10 cellular contexts compared by ENCODE assay signal in the genomic region with DNA sequence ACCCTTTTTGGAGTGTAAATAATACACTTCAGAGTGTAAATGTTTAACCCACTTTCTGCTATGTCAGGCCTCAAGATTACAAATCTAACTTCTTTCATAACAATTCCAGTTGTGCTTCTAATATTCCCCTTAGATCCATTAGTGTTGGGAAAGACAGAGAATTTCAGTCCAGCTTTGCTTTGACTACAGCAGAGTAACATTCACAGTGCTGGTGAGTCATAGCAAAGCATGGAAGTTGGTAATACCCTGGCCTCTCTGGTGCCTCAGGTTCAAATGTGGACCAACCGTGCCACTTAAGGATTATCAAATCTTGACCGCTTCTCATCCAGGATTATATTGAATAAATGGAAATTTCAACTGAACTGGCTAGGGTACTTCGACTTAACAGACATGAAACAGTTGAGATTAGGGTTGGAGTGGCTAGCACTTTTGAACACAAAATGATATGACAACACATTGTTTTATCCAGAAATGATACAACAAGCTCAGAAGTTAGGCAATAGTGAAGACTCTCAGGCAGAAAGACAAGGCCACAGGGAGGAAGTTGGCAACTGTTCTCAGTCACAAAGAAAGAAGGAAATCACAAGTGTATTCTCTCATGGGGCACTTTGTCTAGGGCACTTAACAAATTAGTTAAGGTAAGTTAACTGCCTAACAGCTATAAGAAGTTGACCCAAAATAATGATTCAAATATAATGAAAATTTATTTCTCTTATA. TPM values are rescaled to one million over a fixed set of nuclear protein-coding genes. Genes with fewer than 3 reads are reported as not detected.
DNase-seq lines count a peak whose midpoint lies in the region; ATAC-seq and TF ChIP-seq lines count a peak whose summit lies in the region.
"Had no signal": no experiment of that assay in that cellular context is flagged by ENCODE, and none has a peak within 500 bp of the region (broad histone marks: within the 10 kb centered on the region; RNA-seq: fewer than 3 reads in every experiment).

No MANE protein-coding gene starts in this region.

- DNase-seq in right cardiac atrium (no peak), right atrium auricular region (ENCODE audit: low spot score) (no peak), SKM-1 (lab: John Stamatoyannopoulos, UW; ENCODE audit: unreplicated experiment) (peak; percentile 61), glomerular visceral epithelial cell (ENCODE audit: extremely low spot score) (peak; percentile 60), aorta (no peak)
- no peak for DNase-seq in activated T-cell treated with anti-CD3 and anti-CD28 coated beads, Interleukin-2, amount 50 U/mL, for 1 hour
- DNase-seq: activated CD8-positive, alpha-beta memory T cell treated with anti-CD3 and anti-CD28 coated beads, Interleukin-2, amount 50 U/mL, for 4 hours had no signal

- H3K4me3 ChIP-seq in right cardiac atrium (ENCODE audit: low read length) (no peak overlapping the region), right atrium auricular region (no peak overlapping the region), aorta (ENCODE audit: low read length in 2 of 2) (no peak overlapping the region)
- H3K4me3 ChIP-seq: BLaER1 had no signal

- ATAC-seq in right cardiac atrium (peak; percentile 64 to 70), aorta (ENCODE audit: low FRiP score) (peak; percentile 85), HG02678 (IDR thresholded peaks at IDR 0.05; ENCODE audit: unreplicated experiment) (no peak), GM18519 (IDR thresholded peaks at IDR 0.05; ENCODE audit: low FRiP score, unreplicated experiment) (no peak)

- no peaks in the 10 kb centered on the region for H3K36me3 ChIP-seq in right atrium auricular region
- H3K36me3 ChIP-seq in aorta (ENCODE audit: control insufficient read depth in 1 of 2, insufficient read depth in 2 of 2, low read length in 1 of 2): no peaks in the 10 kb centered on the region
- H3K36me3 ChIP-seq: BLaER1 had no signal

- intact Hi-C loops in right cardiac atrium (cut with DNase I) (no loop called here), aorta (cut with DNase I) (loop anchor here in 1 of 2 donors (5.0 kb wide), 1 partner anchor 276 kb away; no protein-coding TSS in a partner anchor)

- H3K9me3 ChIP-seq in right cardiac atrium (ENCODE audit: control insufficient read depth, low read length): no peaks in the 10 kb centered on the region
- no peaks in the 10 kb centered on the region for H3K9me3 ChIP-seq in right atrium auricular region
- no peaks in the 10 kb centered on the region for H3K9me3 ChIP-seq in aorta (ENCODE audit: control insufficient read depth, low read length)
- H3K9me3 ChIP-seq: BLaER1 had no signal

- 85% methylated on average over 3 of the region's 3 CpGs for WGBS in right cardiac atrium
- WGBS in aorta, 2 donors: 88 to 90% methylated on average over 3 of the region's 3 CpGs

- no peaks in the 10 kb centered on the region for H3K4me1 ChIP-seq in right cardiac atrium (ENCODE audit: control insufficient read depth, insufficient read depth, low read length)
- no peaks in the 10 kb centered on the region for H3K4me1 ChIP-seq in right atrium auricular region
- H3K4me1 ChIP-seq in aorta (ENCODE audit: control insufficient read depth in 1 of 2, insufficient read depth in 2 of 2, low read length in 2 of 2): no peaks in the 10 kb centered on the region

- TF ChIP-seq CTCF in right atrium auricular region (IDR thresholded peaks at IDR 0.05): no peak

- H3K27me3 ChIP-seq in right cardiac atrium (ENCODE audit: control insufficient read depth, insufficient read depth) (no peaks in the 10 kb centered on the region), right atrium auricular region (no peaks in the 10 kb centered on the region), aorta (ENCODE audit: control insufficient read depth in 1 of 2, insufficient read depth in 2 of 2, low read length in 1 of 2) (no peaks in the 10 kb centered on the region)
- H3K27me3 ChIP-seq: BLaER1 had no signal

- H3K27ac ChIP-seq in right cardiac atrium (ENCODE audit: low read length) (no peak overlapping the region), right atrium auricular region (peak overlapping the region in 1 of 2 donors; percentile 32), aorta (ENCODE audit: low read depth in 1 of 2, low read length in 2 of 2) (no peak overlapping the region)
- H3K27ac ChIP-seq: BLaER1 had no signal

RNA-seq across cellular contexts. Expression of a gene that starts 24.4 kb away (rescaled TPM):
- total RNA-seq in right cardiac atrium (10 to 100 TPM; 16.5 to 21.2 (median 20.5) TPM), right atrium auricular region (10 to 100 TPM; 15.7 to 18.6 TPM), aorta (10 to 100 TPM; 25.3 to 33.6 TPM)
- polyA plus RNA-seq in right cardiac atrium (8.7 TPM), aorta (10 to 100 TPM in 1 of 2 donors, 1 to 10 TPM in 1; 9.3 to 22.1 TPM)

Comparison
In these comparisons a context has a peak if more than half of its experiments do, and no peak if none do; other contexts are left out.
1. ATAC-seq: peak in right cardiac atrium (2 of 2) and aorta (single experiment); none in HG02678 (single experiment) and GM18519 (single experiment).
2. DNase-seq: peak in SKM-1 (single experiment) and glomerular visceral epithelial cell (single experiment); none in right cardiac atrium (0 of 3), right atrium auricular region (single experiment), aorta (0 of 2) and activated T-cell treated with anti-CD3 and anti-CD28 coated beads, Interleukin-2, amount 50 U/mL, for 1 hour (single experiment).